Comparison of ENCODE assay signal across 8 cellular contexts in the genomic region with DNA sequence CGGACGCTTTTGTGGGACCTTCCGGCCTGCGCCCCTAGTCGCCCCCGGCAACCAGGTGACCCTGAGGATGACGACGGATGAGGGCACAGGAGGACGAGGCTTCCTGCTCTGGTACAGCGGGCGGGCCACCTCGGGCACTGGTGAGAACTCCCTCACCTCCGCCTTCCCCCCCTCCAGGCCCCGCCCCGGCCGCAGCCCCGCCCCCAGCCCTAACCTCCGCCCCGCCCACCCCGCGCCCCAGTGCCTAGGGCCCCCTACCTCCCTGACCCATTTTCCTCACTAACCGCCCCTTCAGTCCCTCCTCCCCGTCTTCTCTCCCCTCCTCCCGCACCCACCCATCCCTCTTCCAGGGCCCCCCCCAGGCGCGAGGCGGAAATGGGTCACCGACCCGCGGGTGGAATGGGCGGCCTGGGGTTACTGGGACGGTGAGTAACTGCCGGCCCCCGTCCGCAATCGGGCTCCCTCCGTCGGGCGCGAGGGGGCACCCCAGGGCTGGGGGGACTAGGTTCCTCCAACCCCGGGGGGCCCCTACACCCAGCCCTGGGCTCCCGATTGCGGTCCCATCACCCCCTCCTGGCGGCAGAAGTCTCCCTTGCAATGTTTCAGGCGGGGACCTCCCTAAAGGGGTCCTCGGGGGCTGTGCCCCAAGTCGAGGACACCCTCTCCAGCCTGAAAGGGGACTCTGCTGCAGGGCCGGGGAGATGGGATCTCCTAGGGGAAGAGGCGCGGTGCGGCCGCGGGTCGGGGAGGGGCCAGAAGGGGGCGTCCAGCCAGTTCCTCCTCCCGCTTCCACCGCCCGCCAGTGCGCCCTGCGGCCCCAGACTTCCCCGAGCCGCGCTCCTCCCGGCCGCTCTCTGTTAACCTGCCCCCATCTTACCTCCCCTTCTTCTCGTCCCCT. TPM values are rescaled to one million over a fixed set of nuclear protein-coding genes. Genes with fewer than 3 reads are reported as not detected.
DNase-seq lines count a peak whose midpoint lies in the region; ATAC-seq and TF ChIP-seq lines count a peak whose summit lies in the region.

No MANE protein-coding gene starts in this region.

- H3K4me3 ChIP-seq in AG09309 (ENCODE audit: control insufficient read depth, low read depth, low read length): peak overlapping the region; percentile 94

- H3K27me3 Mint-ChIP-seq in activated naive CD8-positive, alpha-beta T cell treated with anti-CD3 and anti-CD28 coated beads, Interleukin-2, amount 10 ng/mL, durations not matched to agents 7 days and 5 days: peaks cover 11% of the 10 kb centered on the region

- peak overlapping the region; percentile 89 for H3K4me3 Mint-ChIP-seq in activated naive CD8-positive, alpha-beta T cell treated with anti-CD3 and anti-CD28 coated beads, Interleukin-2, amount 10 ng/mL, durations not matched to agents 7 days and 5 days

- H3K36me3 Mint-ChIP-seq in activated naive CD8-positive, alpha-beta T cell treated with anti-CD3 and anti-CD28 coated beads, Interleukin-2, amount 10 ng/mL, durations not matched to agents 7 days and 5 days: no peaks in the 10 kb centered on the region

- no peaks in the 10 kb centered on the region for H3K9me3 Mint-ChIP-seq in activated naive CD8-positive, alpha-beta T cell treated with anti-CD3 and anti-CD28 coated beads, Interleukin-2, amount 10 ng/mL, durations not matched to agents 7 days and 5 days

- peak; percentile 49 for TF ChIP-seq CTCF in AG09309 (IDR thresholded peaks at IDR 0.05; ENCODE audit: control insufficient read depth, insufficient read depth, low read depth, low read length, missing control alignments)

- H3K27ac Mint-ChIP-seq in activated naive CD8-positive, alpha-beta T cell treated with anti-CD3 and anti-CD28 coated beads, Interleukin-2, amount 10 ng/mL, durations not matched to agents 7 days and 5 days: peak overlapping the region; percentile 93

- intact Hi-C loops in left cardiac atrium (cut with DNase I): loop anchor here in 1 of 2 donors (10.0 kb wide), 1 partner anchor 80 kb away; no protein-coding TSS in a partner anchor

- POLR2A ChIA-PET in activated naive CD8-positive, alpha-beta T cell treated with anti-CD3 and anti-CD28 coated beads, Interleukin-2, amount 10 ng/mL, durations not matched to agents 7 days and 5 days (lab: Charles Lee): interaction anchor here (0.6 to 5.6 kb wide), 9 partner anchors 10 to 125 kb away, joined by 3 to 56 read pairs (median 5); partner anchors contain the start of genes FBXO24, LRCH4 and POP7

- DNase-seq in AG09309 (ENCODE audit: low read depth) (no peak), KG1 (lab: John Stamatoyannopoulos, UW) (peak; percentile 25), SKM-1 (lab: John Stamatoyannopoulos, UW; ENCODE audit: unreplicated experiment) (peak; percentile 73), left cardiac atrium (peak; percentile 79), retina (peak; percentile 89), kidney glomerular epithelial cell (lab: John Stamatoyannopoulos, UW) (no peak)
- DNase-seq in activated naive CD8-positive, alpha-beta T cell treated with anti-CD3 and anti-CD28 coated beads, Interleukin-2, amount 10 ng/mL, durations not matched to agents 7 days and 5 days: peak; percentile 90

- H3K4me1 Mint-ChIP-seq in activated naive CD8-positive, alpha-beta T cell treated with anti-CD3 and anti-CD28 coated beads, Interleukin-2, amount 10 ng/mL, durations not matched to agents 7 days and 5 days: peaks cover 26% of the 10 kb centered on the region

- ATAC-seq in GM18907 (IDR thresholded peaks at IDR 0.05; ENCODE audit: unreplicated experiment) (peak; percentile 46), left cardiac atrium (peak; percentile 79 to 85)
- peak; percentile 80 for ATAC-seq in activated naive CD8-positive, alpha-beta T cell treated with anti-CD3 and anti-CD28 coated beads, Interleukin-2, amount 10 ng/mL, durations not matched to agents 7 days and 5 days (ENCODE audit: low read depth)

RNA-seq across cellular contexts. Expression of gene PCOLCE, which starts 2.2 kb away (rescaled TPM):
- 10 to 100 TPM; 14.4 to 16.4 TPM for total RNA-seq in activated naive CD8-positive, alpha-beta T cell treated with anti-CD3 and anti-CD28 coated beads, Interleukin-2, amount 10 ng/mL, durations not matched to agents 7 days and 5 days
- total RNA-seq in left cardiac atrium: 10 to 100 TPM; 51.8 to 96.5 TPM

RNA-seq across cellular contexts. Expression of gene MOSPD3, which starts 8.0 kb away (rescaled TPM):
- total RNA-seq in activated naive CD8-positive, alpha-beta T cell treated with anti-CD3 and anti-CD28 coated beads, Interleukin-2, amount 10 ng/mL, durations not matched to agents 7 days and 5 days: 10 to 100 TPM; 27.4 TPM
- 10 to 100 TPM; 11.0 to 13.3 TPM for total RNA-seq in left cardiac atrium

RNA-seq across cellular contexts. Expression of gene FBXO24, which starts 18.2 kb away (rescaled TPM):
- total RNA-seq in activated naive CD8-positive, alpha-beta T cell treated with anti-CD3 and anti-CD28 coated beads, Interleukin-2, amount 10 ng/mL, durations not matched to agents 7 days and 5 days: 1 to 10 TPM; 1.1 to 1.2 TPM
- under 1 TPM; 0.31 to 0.62 TPM for total RNA-seq in left cardiac atrium

RNA-seq across cellular contexts. Expression of gene LRCH4, which starts 18.4 kb away (rescaled TPM):
- 100 to 1,000 TPM; 239 to 258 TPM for total RNA-seq in activated naive CD8-positive, alpha-beta T cell treated with anti-CD3 and anti-CD28 coated beads, Interleukin-2, amount 10 ng/mL, durations not matched to agents 7 days and 5 days
- total RNA-seq in left cardiac atrium: 10 to 100 TPM; 28.2 to 32.6 TPM

RNA-seq across cellular contexts. Expression of gene SAP25, which starts 30.6 kb away (rescaled TPM):
- 10 to 100 TPM; 54.3 to 57.6 TPM for total RNA-seq in activated naive CD8-positive, alpha-beta T cell treated with anti-CD3 and anti-CD28 coated beads, Interleukin-2, amount 10 ng/mL, durations not matched to agents 7 days and 5 days
- 1 to 10 TPM in 1 of 2 donors, under 1 TPM in 1; 0.58 to 1.5 TPM for total RNA-seq in left cardiac atrium

Comparison
In these comparisons a context has a peak if more than half of its experiments do, and no peak if none do; other contexts are left out.
1. DNase-seq: peak in KG1 (single experiment), SKM-1 (single experiment), activated naive CD8-positive, alpha-beta T cell treated with anti-CD3 and anti-CD28 coated beads, Interleukin-2, amount 10 ng/mL, durations not matched to agents 7 days and 5 days (single experiment), left cardiac atrium (single experiment) and retina (single experiment); none in AG09309 (single experiment) and kidney glomerular epithelial cell (single experiment).
2. Peak in every context shown above with its lines, with median percentiles within 50 percentile points of each other: ATAC-seq.